ENCODE assay signal across 9 cellular contexts in the genomic region with DNA sequence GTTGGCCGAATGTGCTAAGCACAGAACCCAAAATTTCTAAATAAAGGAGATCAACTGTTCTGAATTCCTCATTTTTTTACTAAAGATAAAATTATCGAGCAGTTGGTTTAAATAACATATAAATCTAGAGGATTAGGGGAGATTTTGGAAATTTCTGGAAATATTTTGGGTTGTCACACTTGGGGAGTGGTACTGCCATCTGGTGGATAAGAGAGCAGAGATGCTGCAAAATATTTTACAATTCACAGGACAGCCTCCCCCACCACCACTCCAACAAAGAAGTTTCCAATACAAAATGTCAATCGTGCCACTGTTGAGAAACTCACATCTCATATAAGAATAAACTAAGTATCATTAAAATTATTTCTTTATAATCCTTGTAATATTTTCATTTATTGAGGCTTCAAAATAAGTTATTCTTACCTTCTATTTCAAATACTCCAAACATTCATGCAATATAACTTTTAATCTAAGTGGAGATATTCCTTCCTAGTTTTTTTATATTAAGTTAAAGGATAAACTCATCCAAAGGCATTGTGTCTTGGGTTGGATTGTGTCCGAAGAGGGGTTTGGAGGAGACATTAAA. TPM values are rescaled to one million over a fixed set of nuclear protein-coding genes. Genes with fewer than 3 reads are reported as not detected.
A peak's percentile ranks its signal among the peaks of the same experiment; 100 is the strongest.
DNase-seq lines count a peak whose midpoint lies in the region; ATAC-seq and TF ChIP-seq lines count a peak whose summit lies in the region.
"Had no signal": no experiment of that assay in that cellular context is flagged by ENCODE, and none has a peak within 500 bp of the region (broad histone marks: within the 10 kb centered on the region; RNA-seq: fewer than 3 reads in every experiment).

No MANE protein-coding gene starts in this region.

- TF ChIP-seq CTCF in foreskin keratinocyte (conservative IDR thresholded peaks at IDR 0.05) = peak; percentile 75

- DNase-seq in NCI-H1105 treated with DMSO at 0.1 percent for 48 hours (lab: John Stamatoyannopoulos, UW) = peak; percentile 1
- no peak for DNase-seq in NCI-H1105 (lab: John Stamatoyannopoulos, UW)
- peak; percentile 17 for DNase-seq in RPMI7951 (ENCODE audit: low read depth)
- DNase-seq in foreskin keratinocyte = no peak
- DNase-seq in putamen (ENCODE audit: low spot score) = peak; percentile 69
- no peak for DNase-seq in activated T-cell treated with anti-CD3 and anti-CD28 coated beads, Interleukin-2, amount 50 U/mL, for 1 hour
- DNase-seq: CD4-positive, CD25-positive, alpha-beta regulatory T cell had no signal

- no peaks in the 10 kb centered on the region for H3K27me3 ChIP-seq in foreskin keratinocyte

- H3K27ac ChIP-seq in foreskin keratinocyte = no peak overlapping the region

- H3K4me1 ChIP-seq in foreskin keratinocyte = no peaks in the 10 kb centered on the region

- ATAC-seq in foreskin keratinocyte = peak; percentile 39
- no peak for ATAC-seq in GM21515 (IDR thresholded peaks at IDR 0.05; ENCODE audit: unreplicated experiment)
- no peak for ATAC-seq in GM19023 (IDR thresholded peaks at IDR 0.05; ENCODE audit: unreplicated experiment)

RNA-seq across cellular contexts. Expression of a gene that starts 17.0 kb away (rescaled TPM):
- total RNA-seq in RPMI7951 (2014; rRNA removed; shearing (Covaris generic)) = not detected in 2 replicates
- not detected in 2 replicates for total RNA-seq in foreskin keratinocyte
- polyA plus RNA-seq in foreskin keratinocyte = not detected in 2 replicates
- total RNA-seq: CD4-positive, CD25-positive, alpha-beta regulatory T cell had no signal
- polyA plus RNA-seq: CD4-positive, CD25-positive, alpha-beta regulatory T cell had no signal

Comparison
In these comparisons a context has a peak if more than half of its experiments do, and no peak if none do; other contexts are left out.
1. DNase-seq: peak in NCI-H1105 treated with DMSO at 0.1 percent for 48 hours (single experiment), RPMI7951 (single experiment) and putamen (single experiment); none in NCI-H1105 (single experiment), foreskin keratinocyte (0 of 2) and activated T-cell treated with anti-CD3 and anti-CD28 coated beads, Interleukin-2, amount 50 U/mL, for 1 hour (single experiment).